ENCODE assay signal across 20 cellular contexts in genomic region chr3:67781218-67781617, GRCh38.
DNase-seq lines count a peak whose midpoint lies in the region; FAIRE-seq and TF ChIP-seq lines count a peak whose summit lies in the region.
"Had no signal": no experiment of that assay in that cellular context is flagged by ENCODE, and none has a peak within 500 bp of the region (broad histone marks: within the 10 kb centered on the region; RNA-seq: fewer than 3 reads in every experiment).

No MANE protein-coding gene starts in this region.

- H3K4me3 Mint-ChIP-seq in activated T-helper 2 cell treated with anti-CD3 and anti-CD28 coated beads, Interferon-gamma antibody, Interleukin-2, Interleukin-4, amounts not matched to agents 10 μg/mL and 5 μg/mL and 100 μg/mL, durations not matched to agents 14 hours and 24 hours and 36 hours (ENCODE audit: low read depth): no peak overlapping the region
- H3K4me3 Mint-ChIP-seq: B cell; CD14-positive monocyte; T-helper 1 cell treated with Interleukin-12 subunit alpha and Interleukin-12 subunit beta and Interleukin-4 antibody, amounts not matched to agents 30 μg/mL and 1 μg/mL, for 36 hours had no signal

- WGBS in neuronal stem cell (ENCODE audit: extremely low coverage in 2 of 2, insufficient read length in 2 of 2, insufficient replicate concordance in 1 of 2), 2 donors: no CpG with 5 or more reads among the region's 11 CpGs

- no peak overlapping the region for H2BK12ac ChIP-seq in neuronal stem cell (ENCODE audit: low read length)

- no peaks in the 10 kb centered on the region for H3K4me1 Mint-ChIP-seq in activated T-helper 2 cell treated with anti-CD3 and anti-CD28 coated beads, Interferon-gamma antibody, Interleukin-2, Interleukin-4, amounts not matched to agents 10 μg/mL and 5 μg/mL and 100 μg/mL, durations not matched to agents 14 hours and 24 hours and 36 hours (ENCODE audit: low read depth)
- H3K4me1 Mint-ChIP-seq: CD14-positive monocyte had no signal

- H3K9me3 ChIP-seq in neuronal stem cell (replicated peaks in 1 of 2; ENCODE audit: control insufficient read depth in 2 of 2, insufficient read depth in 1 of 2, low read depth in 1 of 2, low read length in 2 of 2): no peaks in the 10 kb centered on the region
- H3K9me3 ChIP-seq: A549 had no signal

- no peak overlapping the region for H3K4me3 ChIP-seq in neuronal stem cell (ENCODE audit: low read length in 2 of 2)
- H3K4me3 ChIP-seq: A549, GM23248 had no signal

- no peak overlapping the region for H3K27ac ChIP-seq in neuronal stem cell (replicated peaks; ENCODE audit: low read length)
- H3K27ac ChIP-seq: A549, GM23248 had no signal

- peaks cover 14% of the 10 kb centered on the region for H3K9me3 Mint-ChIP-seq in activated T-helper 2 cell treated with anti-CD3 and anti-CD28 coated beads, Interferon-gamma antibody, Interleukin-2, Interleukin-4, amounts not matched to agents 10 μg/mL and 5 μg/mL and 100 μg/mL, durations not matched to agents 14 hours and 24 hours and 36 hours

- no peaks in the 10 kb centered on the region for H3K36me3 Mint-ChIP-seq in activated T-helper 2 cell treated with anti-CD3 and anti-CD28 coated beads, Interferon-gamma antibody, Interleukin-2, Interleukin-4, amounts not matched to agents 10 μg/mL and 5 μg/mL and 100 μg/mL, durations not matched to agents 14 hours and 24 hours and 36 hours (ENCODE audit: low read depth)
- H3K36me3 Mint-ChIP-seq: CD14-positive monocyte had no signal

- peak overlapping the region; percentile 28 for H3K18ac ChIP-seq in neuronal stem cell (ENCODE audit: low read length)

- no peak overlapping the region for H2AK5ac ChIP-seq in neuronal stem cell (ENCODE audit: low read depth, low read length)

- H3K27me3 Mint-ChIP-seq in activated T-helper 2 cell treated with anti-CD3 and anti-CD28 coated beads, Interferon-gamma antibody, Interleukin-2, Interleukin-4, amounts not matched to agents 10 μg/mL and 5 μg/mL and 100 μg/mL, durations not matched to agents 14 hours and 24 hours and 36 hours (ENCODE audit: low read depth): no peaks in the 10 kb centered on the region

- peak overlapping the region; percentile 49 for H2AFZ ChIP-seq in neuronal stem cell (ENCODE audit: low read length)
- H2AFZ ChIP-seq: GM23248 had no signal

- no peaks in the 10 kb centered on the region for H3K4me1 ChIP-seq in neuronal stem cell (ENCODE audit: control insufficient read depth in 2 of 2, insufficient read depth in 1 of 2, low read depth in 1 of 2, low read length in 2 of 2)

- no peak for TF ChIP-seq POLR2A in GM12891 (IDR thresholded peaks at IDR 0.05; ENCODE audit: low read depth, low read length)

- no peak overlapping the region for H2BK120ac ChIP-seq in neuronal stem cell (ENCODE audit: low read depth, low read length)

- H4K8ac ChIP-seq in neuronal stem cell (ENCODE audit: low read depth, low read length): no peak overlapping the region

- H3K4me2 ChIP-seq in neuronal stem cell (ENCODE audit: insufficient read depth, low read length, poor library complexity, severe bottlenecking): no peak overlapping the region
- H3K4me2 ChIP-seq: A549 had no signal

- H3K4ac ChIP-seq in neuronal stem cell (ENCODE audit: low read length): no peak overlapping the region

- FAIRE-seq in GM12891 (lab: Jason Lieb, UNC): no peak
- FAIRE-seq: A549, D721Med, GM12892, RCC 7860 had no signal

- no peak overlapping the region for H3K14ac ChIP-seq in neuronal stem cell (ENCODE audit: low read length)

- H3K79me1 ChIP-seq in neuronal stem cell (ENCODE audit: low read depth, low read length): no peaks in the 10 kb centered on the region

- H3K9ac ChIP-seq in neuronal stem cell (ENCODE audit: low read depth, low read length, poor library complexity): no peak overlapping the region
- H3K9ac ChIP-seq: GM23248 had no signal

- H3K27me3 ChIP-seq in neuronal stem cell (ENCODE audit: control insufficient read depth in 3 of 3, insufficient read depth in 3 of 3, low read depth in 1 of 3, low read length in 3 of 3): no peaks in the 10 kb centered on the region

- intact Hi-C loops in activated T-helper 2 cell treated with anti-CD3 and anti-CD28 coated beads, Interferon-gamma antibody, Interleukin-2, Interleukin-4, amounts not matched to agents 10 μg/mL and 5 μg/mL and 100 μg/mL, durations not matched to agents 14 hours and 24 hours and 36 hours (cut with micrococcal nuclease): no loop called here

- no peak overlapping the region for H4K91ac ChIP-seq in neuronal stem cell (ENCODE audit: low read depth, low read length, poor library complexity)

- H3K36me3 ChIP-seq in neuronal stem cell (replicated peaks in 1 of 2; ENCODE audit: control insufficient read depth in 2 of 2, insufficient read depth in 2 of 2, low read length in 2 of 2): no peaks in the 10 kb centered on the region

- no peak overlapping the region for H3K27ac Mint-ChIP-seq in activated T-helper 2 cell treated with anti-CD3 and anti-CD28 coated beads, Interferon-gamma antibody, Interleukin-2, Interleukin-4, amounts not matched to agents 10 μg/mL and 5 μg/mL and 100 μg/mL, durations not matched to agents 14 hours and 24 hours and 36 hours
- H3K27ac Mint-ChIP-seq: B cell; CD14-positive monocyte; T-helper 1 cell treated with Interleukin-12 subunit alpha and Interleukin-12 subunit beta and Interleukin-4 antibody, amounts not matched to agents 30 μg/mL and 1 μg/mL, for 36 hours had no signal

- H2BK15ac ChIP-seq in neuronal stem cell (ENCODE audit: low read length): no peak overlapping the region

- H2BK5ac ChIP-seq in neuronal stem cell (ENCODE audit: low read length): no peak overlapping the region

- peak; percentile 14 for DNase-seq in ELF-1 (ENCODE audit: low read depth, low spot score)
- DNase-seq in NCI-H146 treated with DMSO at 0.1 percent for 48 hours (lab: John Stamatoyannopoulos, UW; ENCODE audit: unreplicated experiment): peak; percentile 0
- peak; percentile 41 to 62 for DNase-seq in SHP77 (lab: John Stamatoyannopoulos, UW)
- DNase-seq in neuronal stem cell (ENCODE audit: low spot score): no peak
- DNase-seq in GM12891 (ENCODE audit: insufficient read length, low spot score): no peak
- no peak for DNase-seq in Kasumi-1 (lab: John Stamatoyannopoulos, UW)
- no peak for DNase-seq in activated T-helper 2 cell treated with anti-CD3 and anti-CD28 coated beads, Interferon-gamma antibody, Interleukin-2, Interleukin-4, amounts not matched to agents 10 μg/mL and 5 μg/mL and 100 μg/mL, durations not matched to agents 14 hours and 24 hours and 36 hours (ENCODE audit: low spot score)
- DNase-seq: DMS79; GM23248; NCI-H1105 treated with DMSO at 0.1 percent for 48 hours; NCI-H187; NCI-H2107; NK-92 treated with Interleukin-12 subunit alpha and Interleukin-12 subunit beta, amount 100 ng/mL, for 24 hours had no signal

- no peak overlapping the region for H3K23ac ChIP-seq in neuronal stem cell (ENCODE audit: low read depth, low read length, poor library complexity)

TF ChIP-seq in GM12891, 5 proteins besides CTCF, POLR2A, EP300 and RAD21:
- no peak for TF ChIP-seq PAX5 (IDR thresholded peaks at IDR 0.05; ENCODE audit: insufficient read depth, low read length, severe bottlenecking)
- TF ChIP-seq POU2F2 (IDR thresholded peaks at IDR 0.05; ENCODE audit: low read depth, low read length): no peak
- TF ChIP-seq POLR2AphosphoS5 (IDR thresholded peaks at IDR 0.05; ENCODE audit: low read depth, low read length): no peak
- TF ChIP-seq SPI1 (IDR thresholded peaks at IDR 0.05; ENCODE audit: low read depth, low read length): no peak
- TF ChIP-seq TAF1 (IDR thresholded peaks at IDR 0.05; ENCODE audit: low read depth, low read length): no peak

Comparison
In these comparisons a context has a peak if more than half of its experiments do, and no peak if none do; other contexts are left out.
1. DNase-seq: peak in ELF-1 (single experiment), NCI-H146 treated with DMSO at 0.1 percent for 48 hours (single experiment) and SHP77 (2 of 2); none in neuronal stem cell (single experiment), GM12891 (single experiment), Kasumi-1 (0 of 2) and activated T-helper 2 cell treated with anti-CD3 and anti-CD28 coated beads, Interferon-gamma antibody, Interleukin-2, Interleukin-4, amounts not matched to agents 10 μg/mL and 5 μg/mL and 100 μg/mL, durations not matched to agents 14 hours and 24 hours and 36 hours (single experiment).